ENCODE assay signal across 9 cellular contexts in genomic region chr6:142802124-142802523, GRCh38.
DNase-seq lines count a peak whose midpoint lies in the region; ATAC-seq, FAIRE-seq and TF ChIP-seq lines count a peak whose summit lies in the region.
"Had no signal": no experiment of that assay in that cellular context is flagged by ENCODE, and none has a peak within 500 bp of the region (broad histone marks: within the 10 kb centered on the region; RNA-seq: fewer than 3 reads in every experiment).

No MANE protein-coding gene starts in this region.

- DNase-seq in GM12891 (ENCODE audit: insufficient read length, low spot score) (no peak), LHCN-M2 (ENCODE audit: low read depth) (peak; percentile 98), body of pancreas (peak in 1 of 4 donors; percentile 22), OCI-M2 (lab: John Stamatoyannopoulos, UW; ENCODE audit: unreplicated experiment) (no peak), DMS79 (lab: John Stamatoyannopoulos, UW) (no peak), aorta (no peak)
- DNase-seq in naive thymus-derived CD4-positive, alpha-beta T cell, result peak in 1 of 9 donors; percentile 44

- peaks cover 38 to 99% (median 95%) of the 10 kb centered on the region in 7 donors for H3K4me1 Mint-ChIP-seq in naive thymus-derived CD4-positive, alpha-beta T cell

- H3K27ac ChIP-seq in body of pancreas, result no peak overlapping the region
- no peak overlapping the region for H3K27ac ChIP-seq in naive thymus-derived CD4-positive, alpha-beta T cell (ENCODE audit: low read depth, low read length)
- no peak overlapping the region for H3K27ac ChIP-seq in aorta (ENCODE audit: low read depth in 1 of 2, low read length in 2 of 2)
- H3K27ac ChIP-seq: parathyroid adenoma had no signal

- no peaks in the 10 kb centered on the region for H3K27me3 ChIP-seq in body of pancreas
- H3K27me3 ChIP-seq in naive thymus-derived CD4-positive, alpha-beta T cell (ENCODE audit: control insufficient read depth in 2 of 2, insufficient read depth in 2 of 2, low read length in 2 of 2), result no peaks in the 10 kb centered on the region
- H3K27me3 ChIP-seq in aorta (ENCODE audit: control insufficient read depth in 1 of 2, insufficient read depth in 2 of 2, low read length in 1 of 2), result no peaks in the 10 kb centered on the region

- peak; percentile 96 for FAIRE-seq in GM12891 (lab: Jason Lieb, UNC)

- peaks cover 9 to 32% (median 13%) of the 10 kb centered on the region in 5 donors for H3K36me3 Mint-ChIP-seq in naive thymus-derived CD4-positive, alpha-beta T cell

- 53 to 63% methylated on average over 1 of the region's 1 CpG for WGBS in body of pancreas, 2 donors
- 23 to 32% methylated on average over 1 of the region's 1 CpG for WGBS in aorta, 2 donors

- H3K4me1 ChIP-seq in body of pancreas (no peaks in the 10 kb centered on the region), aorta (ENCODE audit: control insufficient read depth in 1 of 2, insufficient read depth in 2 of 2, low read length in 2 of 2) (peaks cover 0 to 4% of the 10 kb centered on the region in 2 donors)
- peaks cover 0 to 45% of the 10 kb centered on the region in 2 donors for H3K4me1 ChIP-seq in naive thymus-derived CD4-positive, alpha-beta T cell (ENCODE audit: control insufficient read depth in 2 of 2, insufficient read depth in 2 of 2, low read length in 2 of 2)
- H3K4me1 ChIP-seq: parathyroid adenoma had no signal

- H3K36me3 ChIP-seq in body of pancreas (replicated peaks in 1 of 2; ENCODE audit: insufficient read depth in 1 of 2, low read depth in 2 of 2) (no peaks in the 10 kb centered on the region), aorta (ENCODE audit: control insufficient read depth in 1 of 2, insufficient read depth in 2 of 2, low read length in 1 of 2) (no peaks in the 10 kb centered on the region)
- no peaks in the 10 kb centered on the region for H3K36me3 ChIP-seq in naive thymus-derived CD4-positive, alpha-beta T cell (ENCODE audit: control insufficient read depth in 2 of 3, insufficient read depth in 3 of 3, low read length in 3 of 3)

- POLR2A ChIA-PET in naive thymus-derived CD4-positive, alpha-beta T cell (lab: Charles Lee), result interaction anchor here (0.7 kb wide), 1 partner anchor 15 kb away, joined by 3 read pairs; no protein-coding TSS in a partner anchor

- no peak for TF ChIP-seq POLR2A in GM12891 (IDR thresholded peaks at IDR 0.05; ENCODE audit: low read depth, low read length)
- TF ChIP-seq POLR2A in body of pancreas (IDR thresholded peaks at IDR 0.05), result no peak

- intact Hi-C loops in body of pancreas (cut with DNase I), result no loop called here
- intact Hi-C loops in naive thymus-derived CD4-positive, alpha-beta T cell (cut with micrococcal nuclease), result loop anchor here in 1 of 2 donors (2.0 kb wide), 1 partner anchor 19 kb away; no protein-coding TSS in a partner anchor
- intact Hi-C loops in aorta (cut with DNase I), result no loop called here

- TF ChIP-seq CTCF in body of pancreas (IDR thresholded peaks at IDR 0.05), result no peak

- H3K4me3 ChIP-seq in body of pancreas (no peak overlapping the region), aorta (ENCODE audit: low read length in 2 of 2) (no peak overlapping the region)
- H3K4me3 ChIP-seq in naive thymus-derived CD4-positive, alpha-beta T cell (ENCODE audit: low read length), result no peak overlapping the region

- peak overlapping the region in 8 of 9 donors; percentile 8 to 82 (median 62) for H3K27ac Mint-ChIP-seq in naive thymus-derived CD4-positive, alpha-beta T cell

- no peaks in the 10 kb centered on the region for H3K9me3 Mint-ChIP-seq in naive thymus-derived CD4-positive, alpha-beta T cell

- ATAC-seq in body of pancreas (peak; percentile 60), aorta (ENCODE audit: low FRiP score) (no peak), GM21528 (IDR thresholded peaks at IDR 0.05; ENCODE audit: low FRiP score, unreplicated experiment) (no peak)
- no peak for ATAC-seq in naive thymus-derived CD4-positive, alpha-beta T cell

- CTCF ChIA-PET in naive thymus-derived CD4-positive, alpha-beta T cell (lab: Charles Lee), result no interaction called here

- H3K9me3 ChIP-seq in body of pancreas (no peaks in the 10 kb centered on the region), aorta (ENCODE audit: control insufficient read depth, low read length) (no peaks in the 10 kb centered on the region)
- H3K9me3 ChIP-seq in naive thymus-derived CD4-positive, alpha-beta T cell (ENCODE audit: control insufficient read depth in 2 of 3, low read length in 3 of 3), result no peaks in the 10 kb centered on the region

- H3K4me3 Mint-ChIP-seq in naive thymus-derived CD4-positive, alpha-beta T cell, result peak overlapping the region in 2 of 10 donors; percentile 2 to 3

- no peaks in the 10 kb centered on the region for H3K27me3 Mint-ChIP-seq in naive thymus-derived CD4-positive, alpha-beta T cell

TF ChIP-seq in GM12891, 5 proteins besides CTCF, POLR2A, EP300 and RAD21:
- TF ChIP-seq SPI1 (IDR thresholded peaks at IDR 0.05; ENCODE audit: low read depth, low read length) (peak; percentile 18; the same call in 1 of the 2 replicates), POU2F2 (IDR thresholded peaks at IDR 0.05; ENCODE audit: low read depth, low read length) (no peak), TAF1 (IDR thresholded peaks at IDR 0.05; ENCODE audit: low read depth, low read length) (no peak), PAX5 (IDR thresholded peaks at IDR 0.05; ENCODE audit: insufficient read depth, low read length, severe bottlenecking) (no peak)
